ENCODE assay signal across 1 cellular context in genomic region chr6:32867022-32867477, GRCh38.
TF ChIP-seq lines count a peak whose summit lies in the region.

No MANE protein-coding gene starts in this region.

TF ChIP-seq in WTC11, 78 proteins besides CTCF, POLR2A, EP300 and RAD21 (continued from another document):
- no peak for TF ChIP-seq ZBTB43 (CRISPR knock-in tag; IDR thresholded peaks at IDR 0.05)
- TF ChIP-seq KAT7 (CRISPR knock-in tag; IDR thresholded peaks at IDR 0.05; ENCODE audit: borderline replicate concordance): no peak
- no peak for TF ChIP-seq GTF2I (CRISPR knock-in tag; conservative IDR thresholded peaks at IDR 0.05)
